15 cellular contexts compared by ENCODE assay signal in genomic region chr2:8720741-8721140, GRCh38. TPM values are rescaled to one million over a fixed set of nuclear protein-coding genes. Genes with fewer than 3 reads are reported as not detected.
A peak's percentile ranks its signal among the peaks of the same experiment; 100 is the strongest.
DNase-seq lines count a peak whose midpoint lies in the region; ATAC-seq and TF ChIP-seq lines count a peak whose summit lies in the region.
"Had no signal": no experiment of that assay in that cellular context is flagged by ENCODE, and none has a peak within 500 bp of the region (broad histone marks: within the 10 kb centered on the region; RNA-seq: fewer than 3 reads in every experiment).

No MANE protein-coding gene starts in this region.

- H3K9ac ChIP-seq in neural progenitor cell: no peak overlapping the region

- WGBS in heart right ventricle, 2 donors: 18 to 40% methylated on average over 3 of the region's 3 CpGs

- intact Hi-C loops in heart right ventricle (cut with DNase I) (no loop called here), left ventricle myocardium inferior (cut with micrococcal nuclease) (no loop called here)

- H2AFZ ChIP-seq in neural progenitor cell (replicated peaks): no peak overlapping the region

- no peaks in the 10 kb centered on the region for H3K79me2 ChIP-seq in neural progenitor cell (ENCODE audit: low read depth)

- H4K20me1 ChIP-seq in neural progenitor cell (ENCODE audit: low read depth): no peaks in the 10 kb centered on the region

- H3K27me3 Mint-ChIP-seq in neural progenitor cell (ENCODE audit: insufficient read depth, low read depth): peaks cover 2% of the 10 kb centered on the region

- no peak overlapping the region for H3K4me2 ChIP-seq in neural progenitor cell
- H3K4me2 ChIP-seq: A549, GM23338 had no signal

- H3K4me3 ChIP-seq in heart right ventricle (no peak overlapping the region), left ventricle myocardium inferior (no peak overlapping the region), neural progenitor cell (no peak overlapping the region)
- H3K4me3 ChIP-seq: A549, GM12878, GM23338 had no signal

- TF ChIP-seq CTCF in heart right ventricle (IDR thresholded peaks at IDR 0.05) (no peak), left ventricle myocardium inferior (IDR thresholded peaks at IDR 0.05; ENCODE audit: borderline replicate concordance) (no peak), neural progenitor cell (IDR thresholded peaks at IDR 0.05) (no peak)

- H3F3A ChIP-seq in neural progenitor cell (ENCODE audit: low read depth): no peaks in the 10 kb centered on the region

- DNase-seq in heart right ventricle (no peak), left ventricle myocardium inferior (no peak), cerebellar cortex (ENCODE audit: low spot score) (peak; percentile 41), neural progenitor cell (ENCODE audit: low spot score) (no peak), CD1c-positive myeloid dendritic cell (ENCODE audit: extremely low spot score) (no peak), NCI-H1436 treated with DMSO at 0.1 percent for 48 hours (lab: John Stamatoyannopoulos, UW) (no peak)
- DNase-seq: Caco-2; CD8-positive, alpha-beta memory T cell; DMS53; H7; IMR-90 had no signal

- H3K27me3 ChIP-seq in heart right ventricle (no peaks in the 10 kb centered on the region), left ventricle myocardium inferior (ENCODE audit: low read depth) (no peaks in the 10 kb centered on the region), neural progenitor cell (no peaks in the 10 kb centered on the region)

- H3K4me1 ChIP-seq in heart right ventricle: peaks cover 0 to 8% (median 0%) of the 10 kb centered on the region in 9 donors
- peaks cover 4% of the 10 kb centered on the region for H3K4me1 ChIP-seq in left ventricle myocardium inferior
- H3K4me1 ChIP-seq in neural progenitor cell: no peaks in the 10 kb centered on the region
- H3K4me1 ChIP-seq: A549, Caco-2 had no signal

- H3K27ac Mint-ChIP-seq in neural progenitor cell: peak overlapping the region; percentile 34
- H3K27ac Mint-ChIP-seq: CD14-positive monocyte, GM23338 had no signal

- H3K27ac ChIP-seq in heart right ventricle (no peak overlapping the region), left ventricle myocardium inferior (replicated peaks) (no peak overlapping the region), neural progenitor cell (no peak overlapping the region)
- H3K27ac ChIP-seq: A549 had no signal

- peaks cover 4% of the 10 kb centered on the region for H3K36me3 Mint-ChIP-seq in neural progenitor cell

- peak in 5 of 8 donors; percentile 51 to 79 (median 73) for ATAC-seq in heart right ventricle
- ATAC-seq: A549, GM12878, GM23338 had no signal

- H3K9me3 Mint-ChIP-seq in neural progenitor cell: no peaks in the 10 kb centered on the region
- H3K9me3 Mint-ChIP-seq: GM23338 had no signal

- H3K9me3 ChIP-seq in heart right ventricle (peaks cover 0 to 7% (median 0%) of the 10 kb centered on the region in 11 donors), left ventricle myocardium inferior (replicated peaks) (no peaks in the 10 kb centered on the region), neural progenitor cell (ENCODE audit: low read depth) (no peaks in the 10 kb centered on the region)
- H3K9me3 ChIP-seq: Caco-2 had no signal

- no peak overlapping the region for H3K4me3 Mint-ChIP-seq in neural progenitor cell
- H3K4me3 Mint-ChIP-seq: CD14-positive monocyte; CD8-positive, alpha-beta memory T cell; GM23338 had no signal

- H3K36me3 ChIP-seq in heart right ventricle (peaks cover 0 to 15% (median 0%) of the 10 kb centered on the region in 9 donors), left ventricle myocardium inferior (peaks cover 4% of the 10 kb centered on the region), neural progenitor cell (no peaks in the 10 kb centered on the region)

- no peaks in the 10 kb centered on the region for H3K4me1 Mint-ChIP-seq in neural progenitor cell
- H3K4me1 Mint-ChIP-seq: CD14-positive monocyte; CD8-positive, alpha-beta memory T cell; GM23338 had no signal

RNA-seq across cellular contexts. Expression of gene ID2, which starts 38.9 kb away (rescaled TPM):
- 10 to 100 TPM; 20.8 to 49.7 (median 27.2) TPM for total RNA-seq in heart right ventricle
- 100 to 1,000 TPM in 1 of 2 donors, 10 to 100 TPM in 1; 70.3 to 113 TPM for polyA plus RNA-seq in heart right ventricle
- 32.2 TPM for total RNA-seq in left ventricle myocardium inferior
- 140 and 224 TPM in 2 replicates for total RNA-seq in neural progenitor cell (ENCODE audit: low replicate concordance)
